2 cellular contexts compared by ENCODE assay signal in genomic region chr3:44236485-44236908, GRCh38.
TF ChIP-seq lines count a peak whose summit lies in the region.

No MANE protein-coding gene starts in this region.

TF ChIP-seq in HCT116, 20 proteins besides CTCF, POLR2A, EP300 and RAD21:
- TF ChIP-seq EZH2 (IDR thresholded peaks at IDR 0.05) = no peak
- TF ChIP-seq, protein P1, sequence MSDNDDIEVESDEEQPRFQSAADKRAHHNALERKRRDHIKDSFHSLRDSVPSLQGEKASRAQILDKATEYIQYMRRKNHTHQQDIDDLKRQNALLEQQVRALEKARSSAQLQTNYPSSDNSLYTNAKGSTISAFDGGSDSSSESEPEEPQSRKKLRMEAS (IDR thresholded peaks at IDR 0.05) = no peak
- no peak for TF ChIP-seq POLR2AphosphoS5 (IDR thresholded peaks at IDR 0.05; ENCODE audit: low read depth, low read length)
- no peak for TF ChIP-seq JUND (IDR thresholded peaks at IDR 0.05)
- no peak for TF ChIP-seq ZNF274 (IDR thresholded peaks at IDR 0.05; ENCODE audit: low read depth, low read length)
- no peak for TF ChIP-seq FOSL1 (IDR thresholded peaks at IDR 0.05; ENCODE audit: low read depth)
- no peak for TF ChIP-seq ATF3 (IDR thresholded peaks at IDR 0.05)
- TF ChIP-seq EZH2phosphoT487 (IDR thresholded peaks at IDR 0.05; ENCODE audit: borderline replicate concordance) = no peak
- TF ChIP-seq YY1 (IDR thresholded peaks at IDR 0.05; ENCODE audit: extremely low read depth, insufficient replicate concordance, low read depth, low read length) = no peak
- TF ChIP-seq SP1 (IDR thresholded peaks at IDR 0.05; ENCODE audit: low read depth) = no peak
- no peak for TF ChIP-seq SRF (IDR thresholded peaks at IDR 0.05; ENCODE audit: low read depth)
- no peak for TF ChIP-seq TCF7L2 (IDR thresholded peaks at IDR 0.05; ENCODE audit: borderline replicate concordance, extremely low read depth, insufficient read depth, insufficient read length)
- no peak for TF ChIP-seq ELF1 (IDR thresholded peaks at IDR 0.05; ENCODE audit: borderline replicate concordance, low read depth)
- no peak for TF ChIP-seq CEBPB (IDR thresholded peaks at IDR 0.05; ENCODE audit: low read depth)
- TF ChIP-seq REST (IDR thresholded peaks at IDR 0.05; ENCODE audit: low read depth) = no peak

TF ChIP-seq in endothelial cell of umbilical vein, 7 proteins besides CTCF, POLR2A, EP300 and RAD21:
- TF ChIP-seq EZH2 (IDR thresholded peaks at IDR 0.05; ENCODE audit: borderline replicate concordance, low read depth, low read length, severe bottlenecking) = no peak
- TF ChIP-seq POLR2AphosphoS5 (IDR thresholded peaks at IDR 0.05; ENCODE audit: insufficient read depth, low read depth, low read length) = no peak
- TF ChIP-seq GATA2 (IDR thresholded peaks at IDR 0.05; ENCODE audit: insufficient read depth, insufficient read length, low read depth, low read length) = no peak
- TF ChIP-seq, protein P1 (IDR thresholded peaks at IDR 0.05; ENCODE audit: insufficient read depth, insufficient read length) = no peak
- TF ChIP-seq JUN (IDR thresholded peaks at IDR 0.05; ENCODE audit: borderline replicate concordance, insufficient read depth, insufficient read length, low read depth) = no peak
- TF ChIP-seq FOS (IDR thresholded peaks at IDR 0.05; ENCODE audit: borderline replicate concordance, insufficient read depth, low read length) = no peak
- no peak for TF ChIP-seq MYC (IDR thresholded peaks at IDR 0.05; ENCODE audit: low read depth, low read length)
